In genomic region chr13:98517576-98518310, GRCh38 we compare ENCODE assay signal across 10 cellular contexts. TPM values are rescaled to one million over a fixed set of nuclear protein-coding genes. Genes with fewer than 3 reads are reported as not detected.
A peak's percentile ranks its signal among the peaks of the same experiment; 100 is the strongest.
DNase-seq lines count a peak whose midpoint lies in the region; ATAC-seq lines count a peak whose summit lies in the region.
"Had no signal": no experiment of that assay in that cellular context is flagged by ENCODE, and none has a peak within 500 bp of the region (broad histone marks: within the 10 kb centered on the region; RNA-seq: fewer than 3 reads in every experiment).

No MANE protein-coding gene starts in this region.

- H3K36me3 Mint-ChIP-seq in activated T-cell treated with anti-CD3 and anti-CD28 coated beads, Interleukin-2, amount 50 U/mL, for 72 hours (ENCODE audit: insufficient read depth in 2 of 2) = peaks cover 0 to 6% of the 10 kb centered on the region in 2 donors
- H3K36me3 Mint-ChIP-seq in stimulated activated memory B cell treated with anti-CD40 and anti-IgM and Interleukin-4, amounts not matched to agents 10 μg/mL and 1 μg/mL and 100 μg/mL, for 72 hours = peaks cover 41% of the 10 kb centered on the region

- H3K4me3 Mint-ChIP-seq in activated T-cell treated with anti-CD3 and anti-CD28 coated beads, Interleukin-2, amount 50 U/mL, for 72 hours = peak overlapping the region; percentile 58 to 87
- peak overlapping the region; percentile 47 for H3K4me3 Mint-ChIP-seq in stimulated activated memory B cell treated with anti-CD40 and anti-IgM and Interleukin-4, amounts not matched to agents 10 μg/mL and 1 μg/mL and 100 μg/mL, for 72 hours

- no peak for DNase-seq in activated CD4-positive, CD25-positive, alpha-beta regulatory T cell (lab: John Stamatoyannopoulos, UW)
- DNase-seq in activated T-cell treated with anti-CD3 and anti-CD28 coated beads, Interleukin-2, amount 50 U/mL, for 72 hours = peak; percentile 52 to 59
- DNase-seq in NCI-H69 (lab: John Stamatoyannopoulos, UW) (no peak), hepatic stellate cell (ENCODE audit: low spot score) (no peak), DMS79 (lab: John Stamatoyannopoulos, UW) (no peak)
- DNase-seq: NCI-H524 treated with DMSO at 0.1 percent for 48 hours, transverse colon had no signal

- ATAC-seq in activated CD4-positive, CD25-positive, alpha-beta regulatory T cell treated with anti-CD3 and anti-CD28 coated beads, Interleukin-2, amount 50 U/mL, for 24 hours = peak; percentile 61 to 66
- ATAC-seq in HG03108 (IDR thresholded peaks at IDR 0.05; ENCODE audit: unreplicated experiment) = peak; percentile 39
- ATAC-seq in activated T-cell treated with anti-CD3 and anti-CD28 coated beads, Interleukin-2, amount 50 U/mL, for 72 hours (replicated peaks in 1 of 2) = peak; percentile 55 to 64
- ATAC-seq in stimulated activated memory B cell treated with anti-CD40 and anti-IgM and Interleukin-4, amounts not matched to agents 10 μg/mL and 1 μg/mL and 100 μg/mL, for 72 hours = peak; percentile 77

- H3K9me3 Mint-ChIP-seq in activated T-cell treated with anti-CD3 and anti-CD28 coated beads, Interleukin-2, amount 50 U/mL, for 72 hours = no peaks in the 10 kb centered on the region
- H3K9me3 Mint-ChIP-seq in stimulated activated memory B cell treated with anti-CD40 and anti-IgM and Interleukin-4, amounts not matched to agents 10 μg/mL and 1 μg/mL and 100 μg/mL, for 72 hours = no peaks in the 10 kb centered on the region

- H3K4me1 Mint-ChIP-seq in activated T-cell treated with anti-CD3 and anti-CD28 coated beads, Interleukin-2, amount 50 U/mL, for 72 hours (ENCODE audit: low read depth) = peaks cover 98% of the 10 kb centered on the region
- H3K4me1 Mint-ChIP-seq in stimulated activated memory B cell treated with anti-CD40 and anti-IgM and Interleukin-4, amounts not matched to agents 10 μg/mL and 1 μg/mL and 100 μg/mL, for 72 hours = peaks cover 95% of the 10 kb centered on the region

- H3K27ac Mint-ChIP-seq in activated T-cell treated with anti-CD3 and anti-CD28 coated beads, Interleukin-2, amount 50 U/mL, for 72 hours = peak overlapping the region; percentile 93
- peak overlapping the region; percentile 95 for H3K27ac Mint-ChIP-seq in stimulated activated memory B cell treated with anti-CD40 and anti-IgM and Interleukin-4, amounts not matched to agents 10 μg/mL and 1 μg/mL and 100 μg/mL, for 72 hours

- H3K27me3 Mint-ChIP-seq in activated T-cell treated with anti-CD3 and anti-CD28 coated beads, Interleukin-2, amount 50 U/mL, for 72 hours (ENCODE audit: low read depth) = no peaks in the 10 kb centered on the region
- no peaks in the 10 kb centered on the region for H3K27me3 Mint-ChIP-seq in stimulated activated memory B cell treated with anti-CD40 and anti-IgM and Interleukin-4, amounts not matched to agents 10 μg/mL and 1 μg/mL and 100 μg/mL, for 72 hours

RNA-seq across cellular contexts. Expression of gene STK24, which starts 59.2 kb away (rescaled TPM):
- 100 to 1,000 TPM; 175 to 207 TPM for total RNA-seq in activated T-cell treated with anti-CD3 and anti-CD28 coated beads, Interleukin-2, amount 50 U/mL, for 72 hours

Comparison
In these comparisons a context has a peak if more than half of its experiments do, and no peak if none do; other contexts are left out.
1. DNase-seq: peak in activated T-cell treated with anti-CD3 and anti-CD28 coated beads, Interleukin-2, amount 50 U/mL, for 72 hours (2 of 2); none in activated CD4-positive, CD25-positive, alpha-beta regulatory T cell (0 of 4), NCI-H69 (single experiment), hepatic stellate cell (single experiment) and DMS79 (single experiment).
2. Peak in every context shown above with its lines, with median percentiles within 50 percentile points of each other: ATAC-seq.